ENCODE assay signal across 24 cellular contexts in the genomic region with DNA sequence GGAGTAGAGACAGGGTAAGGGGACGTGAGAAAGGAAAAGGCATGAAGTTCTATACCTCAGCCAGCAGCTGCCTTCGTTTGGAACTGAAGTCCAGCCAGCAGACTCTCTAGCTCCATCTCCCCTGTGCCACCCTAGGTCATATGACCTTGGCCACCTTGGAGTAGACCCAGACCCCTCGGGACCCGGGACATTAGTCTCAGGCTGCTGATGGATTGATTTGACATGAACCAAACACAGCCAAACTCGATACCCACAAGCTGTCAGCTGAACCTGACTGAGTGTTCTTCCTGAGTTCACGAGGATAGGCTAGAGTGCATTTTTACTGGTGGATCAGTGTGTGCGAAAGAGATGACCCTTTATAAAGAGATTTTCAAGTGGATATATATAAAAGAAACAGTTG.
A peak's percentile ranks its signal among the peaks of the same experiment; 100 is the strongest.
DNase-seq lines count a peak whose midpoint lies in the region; ATAC-seq lines count a peak whose summit lies in the region.
"Had no signal": no experiment of that assay in that cellular context is flagged by ENCODE, and none has a peak within 500 bp of the region (broad histone marks: within the 10 kb centered on the region; RNA-seq: fewer than 3 reads in every experiment).

No MANE protein-coding gene starts in this region.

- no peaks in the 10 kb centered on the region for H3K27me3 Mint-ChIP-seq in dendritic cell treated with granulocyte-macrophage colony-stimulating factor and Interleukin-4, amounts not matched to agents 40 ng/mL and 50 ng/mL, for 4 days
- H3K27me3 Mint-ChIP-seq: activated CD4-positive, alpha-beta memory T cell treated with anti-CD3 and anti-CD28 coated beads, Interleukin-2, amount 10 ng/mL, durations not matched to agents 7 days and 5 days; activated T-cell treated with anti-CD3 and anti-CD28 coated beads, Interleukin-2, amount 50 U/mL, for 24 hours; stimulated activated naive B cell treated with anti-CD40 and anti-IgM and Interleukin-4, amounts not matched to agents 10 μg/mL and 1 μg/mL and 100 μg/mL, for 72 hours had no signal

- no peaks in the 10 kb centered on the region for H3K9me3 Mint-ChIP-seq in dendritic cell treated with granulocyte-macrophage colony-stimulating factor and Interleukin-4, amounts not matched to agents 40 ng/mL and 50 ng/mL, for 4 days
- H3K9me3 Mint-ChIP-seq: activated CD4-positive, alpha-beta memory T cell treated with anti-CD3 and anti-CD28 coated beads, Interleukin-2, amount 10 ng/mL, durations not matched to agents 7 days and 5 days; activated naive CD4-positive, alpha-beta T cell treated with anti-CD3 and anti-CD28 coated beads, Interleukin-2, amount 50 U/mL, for 72 hours; activated T-cell treated with anti-CD3 and anti-CD28 coated beads, Interleukin-2, amount 50 U/mL, for 24 hours; stimulated activated naive B cell treated with anti-CD40 and anti-IgM and Interleukin-4, amounts not matched to agents 10 μg/mL and 1 μg/mL and 100 μg/mL, for 72 hours; T-helper 2 cell treated with Interferon-gamma antibody and Interleukin-4, amounts not matched to agents 5 μg/mL and 100 μg/mL, for 36 hours had no signal

- H3K4me1 Mint-ChIP-seq in dendritic cell treated with granulocyte-macrophage colony-stimulating factor and Interleukin-4, amounts not matched to agents 40 ng/mL and 50 ng/mL, for 4 days (ENCODE audit: low read depth): peaks cover 28% of the 10 kb centered on the region
- H3K4me1 Mint-ChIP-seq: stimulated activated naive B cell treated with anti-CD40 and anti-IgM and Interleukin-4, amounts not matched to agents 10 μg/mL and 1 μg/mL and 100 μg/mL, for 72 hours; WTC11 had no signal

- H3K27ac ChIP-seq in layer of hippocampus (ENCODE audit: low read depth, low read length) (peak overlapping the region; percentile 50), subcutaneous abdominal adipose tissue (ENCODE audit: low read depth, low read length) (peak overlapping the region; percentile 80)
- H3K27ac ChIP-seq: brain microvascular endothelial cell, C4-2B, SJSA1, upper lobe of right lung had no signal

- no peak overlapping the region for H3K4me3 Mint-ChIP-seq in dendritic cell treated with granulocyte-macrophage colony-stimulating factor and Interleukin-4, amounts not matched to agents 40 ng/mL and 50 ng/mL, for 4 days
- H3K4me3 Mint-ChIP-seq: activated CD4-positive, alpha-beta memory T cell treated with anti-CD3 and anti-CD28 coated beads, Interleukin-2, amount 10 ng/mL, durations not matched to agents 7 days and 5 days; activated T-cell treated with anti-CD3 and anti-CD28 coated beads, Interleukin-2, amount 50 U/mL, for 24 hours; stimulated activated naive B cell treated with anti-CD40 and anti-IgM and Interleukin-4, amounts not matched to agents 10 μg/mL and 1 μg/mL and 100 μg/mL, for 72 hours; T-helper 2 cell treated with Interferon-gamma antibody and Interleukin-4, amounts not matched to agents 5 μg/mL and 100 μg/mL, for 36 hours; WTC11 had no signal

- H3K4me1 ChIP-seq in subcutaneous abdominal adipose tissue (ENCODE audit: control insufficient read depth in 5 of 5, insufficient read depth in 5 of 5, low read length in 5 of 5): peaks cover 0 to 24% (median 10%) of the 10 kb centered on the region in 5 donors
- H3K4me1 ChIP-seq: SJSA1, upper lobe of right lung had no signal

- H3K9me3 ChIP-seq in subcutaneous abdominal adipose tissue (ENCODE audit: control insufficient read depth in 5 of 5, low read length in 5 of 5): no peaks in the 10 kb centered on the region
- H3K9me3 ChIP-seq: SJSA1, upper lobe of right lung had no signal

- H3K9ac ChIP-seq in subcutaneous abdominal adipose tissue (ENCODE audit: low read length in 5 of 5): no peak overlapping the region

- ATAC-seq in GM19023 (IDR thresholded peaks at IDR 0.05; ENCODE audit: unreplicated experiment): no peak
- ATAC-seq in HG03439 (IDR thresholded peaks at IDR 0.05; ENCODE audit: unreplicated experiment): no peak
- ATAC-seq: activated naive CD4-positive, alpha-beta T cell treated with anti-CD3 and anti-CD28 coated beads, Interleukin-2, amount 50 U/mL, for 72 hours; stimulated activated naive B cell treated with anti-CD40 and anti-IgM and Interleukin-4, amounts not matched to agents 10 μg/mL and 1 μg/mL and 100 μg/mL, for 72 hours; upper lobe of right lung; WTC11 had no signal

- peak; percentile 20 for DNase-seq in NCI-H2171 (lab: John Stamatoyannopoulos, UW)
- DNase-seq in COLO668 (lab: John Stamatoyannopoulos, UW; ENCODE audit: unreplicated experiment): no peak
- DNase-seq in NCI-H1105 treated with DMSO at 0.1 percent for 48 hours (lab: John Stamatoyannopoulos, UW): no peak
- DNase-seq: activated CD4-positive, alpha-beta memory T cell treated with anti-CD3 and anti-CD28 coated beads, Interleukin-2, amount 10 ng/mL, durations not matched to agents 7 days and 5 days; activated T-cell treated with anti-CD3 and anti-CD28 coated beads, Interleukin-2, amount 50 U/mL, for 24 hours; brain microvascular endothelial cell; erythroblast; GDM1; NCI-H1436; NCI-H2227 treated with DMSO at 0.1 percent for 48 hours; NCI-H82; occipital lobe; stimulated activated naive B cell treated with anti-CD40 and anti-IgM and Interleukin-4, amounts not matched to agents 10 μg/mL and 1 μg/mL and 100 μg/mL, for 72 hours; upper lobe of right lung had no signal

- intact Hi-C loops in dendritic cell treated with granulocyte-macrophage colony-stimulating factor and Interleukin-4, amounts not matched to agents 40 ng/mL and 50 ng/mL, for 4 days (cut with micrococcal nuclease): no loop called here

- H3K36me3 ChIP-seq in subcutaneous abdominal adipose tissue (ENCODE audit: control insufficient read depth in 5 of 5, insufficient read depth in 5 of 5, low read length in 5 of 5): peaks cover 11 to 74% (median 47%) of the 10 kb centered on the region in 5 donors
- H3K36me3 ChIP-seq: SJSA1 had no signal

- H3K36me3 Mint-ChIP-seq in dendritic cell treated with granulocyte-macrophage colony-stimulating factor and Interleukin-4, amounts not matched to agents 40 ng/mL and 50 ng/mL, for 4 days (ENCODE audit: low read depth): peaks cover 87% of the 10 kb centered on the region
- H3K36me3 Mint-ChIP-seq: activated naive CD4-positive, alpha-beta T cell treated with anti-CD3 and anti-CD28 coated beads, Interleukin-2, amount 50 U/mL, for 72 hours had no signal

- H3K27me3 ChIP-seq in layer of hippocampus (ENCODE audit: control insufficient read depth, insufficient read depth, low read length): no peaks in the 10 kb centered on the region
- H3K27me3 ChIP-seq in subcutaneous abdominal adipose tissue (ENCODE audit: control insufficient read depth in 5 of 5, insufficient read depth in 4 of 5, low read length in 5 of 5): no peaks in the 10 kb centered on the region
- H3K27me3 ChIP-seq: brain microvascular endothelial cell, SJSA1, upper lobe of right lung had no signal

- no peak overlapping the region for H3K4me3 ChIP-seq in subcutaneous abdominal adipose tissue (ENCODE audit: low read depth in 1 of 5, low read length in 5 of 5)
- H3K4me3 ChIP-seq: SJSA1, upper lobe of right lung had no signal

- H3K27ac Mint-ChIP-seq in dendritic cell treated with granulocyte-macrophage colony-stimulating factor and Interleukin-4, amounts not matched to agents 40 ng/mL and 50 ng/mL, for 4 days: peak overlapping the region; percentile 43
- H3K27ac Mint-ChIP-seq: activated CD4-positive, alpha-beta memory T cell treated with anti-CD3 and anti-CD28 coated beads, Interleukin-2, amount 10 ng/mL, durations not matched to agents 7 days and 5 days; activated naive CD4-positive, alpha-beta T cell treated with anti-CD3 and anti-CD28 coated beads, Interleukin-2, amount 50 U/mL, for 72 hours; stimulated activated naive B cell treated with anti-CD40 and anti-IgM and Interleukin-4, amounts not matched to agents 10 μg/mL and 1 μg/mL and 100 μg/mL, for 72 hours; T-helper 2 cell treated with Interferon-gamma antibody and Interleukin-4, amounts not matched to agents 5 μg/mL and 100 μg/mL, for 36 hours had no signal
